1 cellular context compared by ENCODE assay signal in the genomic region with DNA sequence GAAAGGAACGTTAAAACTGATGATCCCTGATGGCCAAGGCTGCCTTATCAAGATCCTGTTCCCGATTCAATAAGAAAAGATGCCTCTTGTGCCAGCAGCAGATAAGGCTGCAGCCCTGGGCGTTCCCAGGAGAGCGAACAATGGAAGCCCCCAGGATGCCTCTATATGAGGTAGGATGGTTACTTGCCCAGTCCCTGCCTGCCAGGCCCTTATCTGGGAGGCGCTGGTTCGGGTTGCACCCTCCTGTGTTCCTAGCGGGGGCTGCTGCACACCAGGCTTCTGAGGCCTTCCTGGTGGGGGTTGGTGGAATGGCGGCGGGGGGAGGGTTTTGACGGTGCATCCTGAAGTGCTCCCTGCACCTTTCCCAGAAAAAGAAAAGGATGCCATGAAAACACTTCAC.
TF ChIP-seq lines count a peak whose summit lies in the region.

No MANE protein-coding gene starts in this region.

TF ChIP-seq in GM23338, 12 proteins besides CTCF, POLR2A, EP300 and RAD21 (continued from another document):
- TF ChIP-seq, protein P1, sequence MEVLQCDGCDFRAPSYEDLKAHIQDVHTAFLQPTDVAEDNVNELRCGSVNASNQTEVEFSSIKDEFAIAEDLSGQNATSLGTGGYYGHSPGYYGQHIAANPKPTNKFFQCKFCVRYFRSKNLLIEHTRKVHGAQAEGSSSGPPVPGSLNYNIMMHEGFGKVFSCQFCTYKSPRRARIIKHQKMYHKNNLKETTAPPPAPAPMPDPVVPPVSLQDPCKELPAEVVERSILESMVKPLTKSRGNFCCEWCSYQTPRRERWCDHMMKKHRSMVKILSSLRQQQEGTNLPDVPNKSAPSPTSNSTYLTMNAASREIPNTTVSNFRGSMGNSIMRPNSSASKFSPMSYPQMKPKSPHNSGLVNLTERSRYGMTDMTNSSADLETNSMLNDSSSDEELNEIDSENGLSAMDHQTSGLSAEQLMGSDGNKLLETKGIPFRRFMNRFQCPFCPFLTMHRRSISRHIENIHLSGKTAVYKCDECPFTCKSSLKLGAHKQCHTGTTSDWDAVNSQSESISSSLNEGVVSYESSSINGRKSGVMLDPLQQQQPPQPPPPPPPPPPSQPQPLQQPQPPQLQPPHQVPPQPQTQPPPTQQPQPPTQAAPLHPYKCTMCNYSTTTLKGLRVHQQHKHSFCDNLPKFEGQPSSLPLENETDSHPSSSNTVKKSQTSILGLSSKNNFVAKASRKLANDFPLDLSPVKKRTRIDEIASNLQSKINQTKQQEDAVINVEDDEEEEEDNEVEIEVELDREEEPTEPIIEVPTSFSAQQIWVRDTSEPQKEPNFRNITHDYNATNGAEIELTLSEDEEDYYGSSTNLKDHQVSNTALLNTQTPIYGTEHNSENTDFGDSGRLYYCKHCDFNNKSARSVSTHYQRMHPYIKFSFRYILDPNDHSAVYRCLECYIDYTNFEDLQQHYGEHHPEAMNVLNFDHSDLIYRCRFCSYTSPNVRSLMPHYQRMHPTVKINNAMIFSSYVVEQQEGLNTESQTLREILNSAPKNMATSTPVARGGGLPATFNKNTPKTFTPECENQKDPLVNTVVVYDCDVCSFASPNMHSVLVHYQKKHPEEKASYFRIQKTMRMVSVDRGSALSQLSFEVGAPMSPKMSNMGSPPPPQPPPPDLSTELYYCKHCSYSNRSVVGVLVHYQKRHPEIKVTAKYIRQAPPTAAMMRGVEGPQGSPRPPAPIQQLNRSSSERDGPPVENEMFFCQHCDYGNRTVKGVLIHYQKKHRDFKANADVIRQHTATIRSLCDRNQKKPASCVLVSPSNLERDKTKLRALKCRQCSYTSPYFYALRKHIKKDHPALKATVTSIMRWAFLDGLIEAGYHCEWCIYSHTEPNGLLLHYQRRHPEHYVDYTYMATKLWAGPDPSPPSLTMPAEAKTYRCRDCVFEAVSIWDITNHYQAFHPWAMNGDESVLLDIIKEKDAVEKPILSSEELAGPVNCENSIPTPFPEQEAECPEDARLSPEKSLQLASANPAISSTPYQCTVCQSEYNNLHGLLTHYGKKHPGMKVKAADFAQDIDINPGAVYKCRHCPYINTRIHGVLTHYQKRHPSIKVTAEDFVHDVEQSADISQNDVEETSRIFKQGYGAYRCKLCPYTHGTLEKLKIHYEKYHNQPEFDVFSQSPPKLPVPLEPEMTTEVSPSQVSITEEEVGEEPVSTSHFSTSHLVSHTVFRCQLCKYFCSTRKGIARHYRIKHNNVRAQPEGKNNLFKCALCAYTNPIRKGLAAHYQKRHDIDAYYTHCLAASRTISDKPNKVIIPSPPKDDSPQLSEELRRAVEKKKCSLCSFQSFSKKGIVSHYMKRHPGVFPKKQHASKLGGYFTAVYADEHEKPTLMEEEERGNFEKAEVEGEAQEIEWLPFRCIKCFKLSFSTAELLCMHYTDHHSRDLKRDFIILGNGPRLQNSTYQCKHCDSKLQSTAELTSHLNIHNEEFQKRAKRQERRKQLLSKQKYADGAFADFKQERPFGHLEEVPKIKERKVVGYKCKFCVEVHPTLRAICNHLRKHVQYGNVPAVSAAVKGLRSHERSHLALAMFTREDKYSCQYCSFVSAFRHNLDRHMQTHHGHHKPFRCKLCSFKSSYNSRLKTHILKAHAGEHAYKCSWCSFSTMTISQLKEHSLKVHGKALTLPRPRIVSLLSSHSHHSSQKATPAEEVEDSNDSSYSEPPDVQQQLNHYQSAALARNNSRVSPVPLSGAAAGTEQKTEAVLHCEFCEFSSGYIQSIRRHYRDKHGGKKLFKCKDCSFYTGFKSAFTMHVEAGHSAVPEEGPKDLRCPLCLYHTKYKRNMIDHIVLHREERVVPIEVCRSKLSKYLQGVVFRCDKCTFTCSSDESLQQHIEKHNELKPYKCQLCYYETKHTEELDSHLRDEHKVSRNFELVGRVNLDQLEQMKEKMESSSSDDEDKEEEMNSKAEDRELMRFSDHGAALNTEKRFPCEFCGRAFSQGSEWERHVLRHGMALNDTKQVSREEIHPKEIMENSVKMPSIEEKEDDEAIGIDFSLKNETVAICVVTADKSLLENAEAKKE (CRISPR knock-in tag; IDR thresholded peaks at IDR 0.05), result no peak
- TF ChIP-seq, protein P2, sequence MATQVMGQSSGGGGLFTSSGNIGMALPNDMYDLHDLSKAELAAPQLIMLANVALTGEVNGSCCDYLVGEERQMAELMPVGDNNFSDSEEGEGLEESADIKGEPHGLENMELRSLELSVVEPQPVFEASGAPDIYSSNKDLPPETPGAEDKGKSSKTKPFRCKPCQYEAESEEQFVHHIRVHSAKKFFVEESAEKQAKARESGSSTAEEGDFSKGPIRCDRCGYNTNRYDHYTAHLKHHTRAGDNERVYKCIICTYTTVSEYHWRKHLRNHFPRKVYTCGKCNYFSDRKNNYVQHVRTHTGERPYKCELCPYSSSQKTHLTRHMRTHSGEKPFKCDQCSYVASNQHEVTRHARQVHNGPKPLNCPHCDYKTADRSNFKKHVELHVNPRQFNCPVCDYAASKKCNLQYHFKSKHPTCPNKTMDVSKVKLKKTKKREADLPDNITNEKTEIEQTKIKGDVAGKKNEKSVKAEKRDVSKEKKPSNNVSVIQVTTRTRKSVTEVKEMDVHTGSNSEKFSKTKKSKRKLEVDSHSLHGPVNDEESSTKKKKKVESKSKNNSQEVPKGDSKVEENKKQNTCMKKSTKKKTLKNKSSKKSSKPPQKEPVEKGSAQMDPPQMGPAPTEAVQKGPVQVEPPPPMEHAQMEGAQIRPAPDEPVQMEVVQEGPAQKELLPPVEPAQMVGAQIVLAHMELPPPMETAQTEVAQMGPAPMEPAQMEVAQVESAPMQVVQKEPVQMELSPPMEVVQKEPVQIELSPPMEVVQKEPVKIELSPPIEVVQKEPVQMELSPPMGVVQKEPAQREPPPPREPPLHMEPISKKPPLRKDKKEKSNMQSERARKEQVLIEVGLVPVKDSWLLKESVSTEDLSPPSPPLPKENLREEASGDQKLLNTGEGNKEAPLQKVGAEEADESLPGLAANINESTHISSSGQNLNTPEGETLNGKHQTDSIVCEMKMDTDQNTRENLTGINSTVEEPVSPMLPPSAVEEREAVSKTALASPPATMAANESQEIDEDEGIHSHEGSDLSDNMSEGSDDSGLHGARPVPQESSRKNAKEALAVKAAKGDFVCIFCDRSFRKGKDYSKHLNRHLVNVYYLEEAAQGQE (IDR thresholded peaks at IDR 0.05; ENCODE audit: unreplicated experiment), result no peak
- TF ChIP-seq EZH2phosphoT487 (IDR thresholded peaks at IDR 0.05; ENCODE audit: unreplicated experiment) (no peak), ZNF114 (CRISPR knock-in tag; IDR thresholded peaks at IDR 0.05) (no peak), STAT1 (IDR thresholded peaks at IDR 0.05; ENCODE audit: unreplicated experiment) (no peak), JUNB (IDR thresholded peaks at IDR 0.05; ENCODE audit: unreplicated experiment) (no peak), CREB1 (CRISPR knock-in tag; IDR thresholded peaks at IDR 0.05; ENCODE audit: low read depth) (no peak)
- TF ChIP-seq, protein P3, sequence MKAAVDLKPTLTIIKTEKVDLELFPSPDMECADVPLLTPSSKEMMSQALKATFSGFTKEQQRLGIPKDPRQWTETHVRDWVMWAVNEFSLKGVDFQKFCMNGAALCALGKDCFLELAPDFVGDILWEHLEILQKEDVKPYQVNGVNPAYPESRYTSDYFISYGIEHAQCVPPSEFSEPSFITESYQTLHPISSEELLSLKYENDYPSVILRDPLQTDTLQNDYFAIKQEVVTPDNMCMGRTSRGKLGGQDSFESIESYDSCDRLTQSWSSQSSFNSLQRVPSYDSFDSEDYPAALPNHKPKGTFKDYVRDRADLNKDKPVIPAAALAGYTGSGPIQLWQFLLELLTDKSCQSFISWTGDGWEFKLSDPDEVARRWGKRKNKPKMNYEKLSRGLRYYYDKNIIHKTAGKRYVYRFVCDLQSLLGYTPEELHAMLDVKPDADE (IDR thresholded peaks at IDR 0.05), result no peak
